In the genomic region with DNA sequence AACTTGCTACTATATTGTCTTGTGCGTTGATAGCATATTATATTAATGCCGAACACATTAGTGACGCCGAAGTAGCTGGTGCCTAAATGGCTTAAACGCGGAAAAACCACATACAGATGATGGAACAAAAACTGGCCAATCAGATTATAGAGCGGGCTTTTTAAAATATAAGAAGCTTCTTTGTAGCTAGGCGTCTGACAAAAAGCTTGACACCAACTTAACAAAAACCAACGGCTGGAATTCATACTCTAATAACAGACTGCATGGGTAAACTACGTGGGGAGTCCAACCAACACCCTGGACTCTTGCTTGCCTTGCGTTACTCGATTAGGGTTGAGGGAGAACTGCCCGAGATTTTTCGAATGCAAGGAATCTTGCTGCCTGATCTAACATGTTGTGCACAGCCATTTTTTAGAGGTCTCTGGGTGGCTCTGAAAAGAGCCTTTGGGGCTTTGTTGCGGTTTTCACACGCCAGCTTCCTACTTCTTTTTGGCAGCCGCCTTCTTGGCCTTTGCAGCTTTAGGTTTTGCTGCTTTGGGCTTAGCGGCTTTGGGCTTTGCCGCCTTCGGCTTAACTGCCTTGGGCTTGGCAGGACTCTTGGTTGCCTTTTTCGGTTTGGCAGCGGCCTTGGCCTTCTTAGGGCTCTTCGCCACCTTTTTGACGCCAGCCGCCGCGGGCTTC, we compare ENCODE assay signal across 8 cellular contexts. TPM values are rescaled to one million over a fixed set of nuclear protein-coding genes. Genes with fewer than 3 reads are reported as not detected.
DNase-seq lines count a peak whose midpoint lies in the region; ATAC-seq and TF ChIP-seq lines count a peak whose summit lies in the region.

No MANE protein-coding gene starts in this region.

- TF ChIP-seq CTCF in progenitor cell of endocrine pancreas (IDR thresholded peaks at IDR 0.05; ENCODE audit: unreplicated experiment), result no peak

- peak overlapping the region; percentile 80 for H3K9ac ChIP-seq in ES-I3 (ENCODE audit: low read depth, low read length)

- H3K4me3 Mint-ChIP-seq in progenitor cell of endocrine pancreas (ENCODE audit: low read depth), result peak overlapping the region; percentile 82

- H3K27ac Mint-ChIP-seq in progenitor cell of endocrine pancreas, result peak overlapping the region; percentile 98

- peaks cover 10% of the 10 kb centered on the region for H3K36me3 Mint-ChIP-seq in progenitor cell of endocrine pancreas (ENCODE audit: insufficient read depth)

- no peaks in the 10 kb centered on the region for H3K27me3 Mint-ChIP-seq in progenitor cell of endocrine pancreas

- peaks cover 20% of the 10 kb centered on the region for H3K4me1 ChIP-seq in ES-I3 (ENCODE audit: insufficient read depth, low read length)

- ATAC-seq in HG02981 (IDR thresholded peaks at IDR 0.05; ENCODE audit: unreplicated experiment) (peak; percentile 10), HG03378 (IDR thresholded peaks at IDR 0.05; ENCODE audit: unreplicated experiment) (no peak)

- H3K4me1 Mint-ChIP-seq in progenitor cell of endocrine pancreas (ENCODE audit: low read depth), result peaks cover 24% of the 10 kb centered on the region

- H3K9me3 ChIP-seq in ES-I3 (ENCODE audit: control insufficient read depth, insufficient read depth, low read length), result no peaks in the 10 kb centered on the region

- DNase-seq in NOMO-1 (lab: John Stamatoyannopoulos, UW; ENCODE audit: unreplicated experiment in 2 of 2) (peak; percentile 81 to 85), germinal center (ENCODE audit: low spot score) (peak; percentile 86), progenitor cell of endocrine pancreas (ENCODE audit: low spot score, unreplicated experiment) (no peak), DMS79 treated with DMSO at 0.1 percent for 48 hours (lab: John Stamatoyannopoulos, UW) (no peak)
- DNase-seq in activated effector memory CD4-positive, alpha-beta T cell treated with Interleukin-2 at 50 U/mL for 16 hours, result peak; percentile 13

- H3K9me3 Mint-ChIP-seq in progenitor cell of endocrine pancreas (ENCODE audit: low read depth), result peaks cover 11% of the 10 kb centered on the region

- no peaks in the 10 kb centered on the region for H3K36me3 ChIP-seq in ES-I3 (ENCODE audit: insufficient read depth, low read length)

RNA-seq across cellular contexts. Expression of a gene that starts 45.7 kb away (rescaled TPM):
- total RNA-seq in progenitor cell of endocrine pancreas, result not detected in 2 replicates

Comparison
In these comparisons a context has a peak if more than half of its experiments do, and no peak if none do; other contexts are left out.
1. DNase-seq: peak in NOMO-1 (2 of 2), activated effector memory CD4-positive, alpha-beta T cell treated with Interleukin-2 at 50 U/mL for 16 hours (single experiment) and germinal center (single experiment); none in progenitor cell of endocrine pancreas (single experiment) and DMS79 treated with DMSO at 0.1 percent for 48 hours (single experiment).